In genomic region chr4:83240379-83240875, GRCh38 we compare ENCODE assay signal across 9 cellular contexts. TPM values are rescaled to one million over a fixed set of nuclear protein-coding genes. Genes with fewer than 3 reads are reported as not detected.
DNase-seq lines count a peak whose midpoint lies in the region; ATAC-seq and TF ChIP-seq lines count a peak whose summit lies in the region.
"Had no signal": no experiment of that assay in that cellular context is flagged by ENCODE, and none has a peak within 500 bp of the region (broad histone marks: within the 10 kb centered on the region; RNA-seq: fewer than 3 reads in every experiment).

No MANE protein-coding gene starts in this region.

- H3K4me3 ChIP-seq in DOHH2 (ENCODE audit: low read length), result 0 out of 2 replicates have a peak overlapping the region, but pooled peaks have one; percentile 7
- H3K4me3 ChIP-seq in osteoblast (ENCODE audit: insufficient read depth, low read length), result no peak overlapping the region
- H3K4me3 ChIP-seq: thoracic aorta had no signal

- H3K27me3 ChIP-seq in DOHH2 (ENCODE audit: control insufficient read depth, low read length), result no peaks in the 10 kb centered on the region
- H3K27me3 ChIP-seq in osteoblast (ENCODE audit: insufficient read depth, low read length), result no peaks in the 10 kb centered on the region

- no peaks in the 10 kb centered on the region for H3K79me2 ChIP-seq in DOHH2 (ENCODE audit: control insufficient read depth, low read length)
- no peaks in the 10 kb centered on the region for H3K79me2 ChIP-seq in osteoblast (ENCODE audit: insufficient read depth, low read length)

- H3K36me3 Mint-ChIP-seq in activated CD8-positive, alpha-beta T cell treated with anti-CD3 and anti-CD28 coated beads for 36 hours (ENCODE audit: low read depth), result peaks cover 2% of the 10 kb centered on the region
- H3K36me3 Mint-ChIP-seq in activated CD8-positive, alpha-beta T cell treated with anti-CD3 and anti-CD28 coated beads, Interleukin-2, amount 10 ng/mL, durations not matched to agents 7 days and 5 days (ENCODE audit: low read depth), result peaks cover 39% of the 10 kb centered on the region

- H3F3A ChIP-seq in DOHH2 (ENCODE audit: control insufficient read depth, insufficient read depth), result no peaks in the 10 kb centered on the region

- H4K20me1 ChIP-seq in DOHH2 (ENCODE audit: control insufficient read depth, insufficient read depth, low read depth, low read length), result no peaks in the 10 kb centered on the region
- no peaks in the 10 kb centered on the region for H4K20me1 ChIP-seq in osteoblast (ENCODE audit: insufficient read depth, low read length)

- ATAC-seq in GM19397 (IDR thresholded peaks at IDR 0.05; ENCODE audit: unreplicated experiment) (peak; percentile 84), HG03066 (IDR thresholded peaks at IDR 0.05; ENCODE audit: low read depth, unreplicated experiment) (peak; percentile 84)
- ATAC-seq in activated CD8-positive, alpha-beta T cell treated with anti-CD3 and anti-CD28 coated beads for 36 hours, result no peak
- ATAC-seq in activated CD8-positive, alpha-beta T cell treated with anti-CD3 and anti-CD28 coated beads, Interleukin-2, amount 10 ng/mL, durations not matched to agents 7 days and 5 days, result no peak

- intact Hi-C loops in activated CD8-positive, alpha-beta T cell treated with anti-CD3 and anti-CD28 coated beads for 36 hours (cut with micrococcal nuclease), result no loop called here

- H3K9me2 ChIP-seq in DOHH2 (replicated peaks; ENCODE audit: control insufficient read depth, low read length), result no peaks in the 10 kb centered on the region

- H3K4me2 ChIP-seq in DOHH2 (ENCODE audit: low read length) (peak overlapping the region; percentile 32), osteoblast (ENCODE audit: insufficient read depth, low read length) (no peak overlapping the region)

- H3K4me1 Mint-ChIP-seq in activated CD8-positive, alpha-beta T cell treated with anti-CD3 and anti-CD28 coated beads for 36 hours (ENCODE audit: low read depth), result peaks cover 27% of the 10 kb centered on the region
- peaks cover 50% of the 10 kb centered on the region for H3K4me1 Mint-ChIP-seq in activated CD8-positive, alpha-beta T cell treated with anti-CD3 and anti-CD28 coated beads, Interleukin-2, amount 10 ng/mL, durations not matched to agents 7 days and 5 days (ENCODE audit: low read depth)

- H3K4me1 ChIP-seq in DOHH2 (ENCODE audit: control insufficient read depth, low read length) (peaks cover 16% of the 10 kb centered on the region), osteoblast (ENCODE audit: insufficient read depth, low read length) (no peaks in the 10 kb centered on the region)

- no peak overlapping the region for H3K27ac Mint-ChIP-seq in activated CD8-positive, alpha-beta T cell treated with anti-CD3 and anti-CD28 coated beads for 36 hours
- no peak overlapping the region for H3K27ac Mint-ChIP-seq in activated CD8-positive, alpha-beta T cell treated with anti-CD3 and anti-CD28 coated beads, Interleukin-2, amount 10 ng/mL, durations not matched to agents 7 days and 5 days

- H3K9me3 Mint-ChIP-seq in activated CD8-positive, alpha-beta T cell treated with anti-CD3 and anti-CD28 coated beads for 36 hours, result no peaks in the 10 kb centered on the region
- H3K9me3 Mint-ChIP-seq in activated CD8-positive, alpha-beta T cell treated with anti-CD3 and anti-CD28 coated beads, Interleukin-2, amount 10 ng/mL, durations not matched to agents 7 days and 5 days (ENCODE audit: insufficient read depth), result peaks cover 3% of the 10 kb centered on the region

- DNase-seq in RPMI8226 (peak; percentile 79), osteoblast (ENCODE audit: insufficient read length, low spot score, missing footprints) (no peak)
- no peak for DNase-seq in stimulated activated CD4-positive, alpha-beta T cell treated with anti-CD3 and anti-CD28 coated beads, Interleukin-12 subunit alpha, Interleukin-12 subunit beta, amount 100 ng/mL, for 4 hours
- no peak for DNase-seq in activated CD8-positive, alpha-beta T cell treated with anti-CD3 and anti-CD28 coated beads for 36 hours
- no peak for DNase-seq in activated CD8-positive, alpha-beta T cell treated with anti-CD3 and anti-CD28 coated beads, Interleukin-2, amount 10 ng/mL, durations not matched to agents 7 days and 5 days

- POLR2A ChIA-PET in activated CD8-positive, alpha-beta T cell treated with anti-CD3 and anti-CD28 coated beads for 36 hours (lab: Charles Lee), result no interaction called here
- POLR2A ChIA-PET in activated CD8-positive, alpha-beta T cell treated with anti-CD3 and anti-CD28 coated beads, Interleukin-2, amount 10 ng/mL, durations not matched to agents 7 days and 5 days (lab: Charles Lee), result interaction anchor here (0.7 kb wide), 1 partner anchor 23 kb away, joined by 3 read pairs; no protein-coding TSS in a partner anchor

- H3K4me3 Mint-ChIP-seq in activated CD8-positive, alpha-beta T cell treated with anti-CD3 and anti-CD28 coated beads for 36 hours, result no peak overlapping the region
- H3K4me3 Mint-ChIP-seq in activated CD8-positive, alpha-beta T cell treated with anti-CD3 and anti-CD28 coated beads, Interleukin-2, amount 10 ng/mL, durations not matched to agents 7 days and 5 days, result no peak overlapping the region

- peaks cover 3% of the 10 kb centered on the region for H3K27me3 Mint-ChIP-seq in activated CD8-positive, alpha-beta T cell treated with anti-CD3 and anti-CD28 coated beads for 36 hours
- H3K27me3 Mint-ChIP-seq in activated CD8-positive, alpha-beta T cell treated with anti-CD3 and anti-CD28 coated beads, Interleukin-2, amount 10 ng/mL, durations not matched to agents 7 days and 5 days (ENCODE audit: low read depth), result peaks cover 7% of the 10 kb centered on the region

- TF ChIP-seq CTCF in DOHH2 (IDR thresholded peaks at IDR 0.05; ENCODE audit: low read depth, low read length, poor library complexity, severe bottlenecking) (no peak), osteoblast (IDR thresholded peaks at IDR 0.05; ENCODE audit: extremely low read depth, low read depth, low read length) (no peak)
- no peak for TF ChIP-seq CTCF in activated CD8-positive, alpha-beta T cell treated with anti-CD3 and anti-CD28 coated beads for 36 hours (IDR thresholded peaks at IDR 0.05)

- CTCF ChIA-PET in activated CD8-positive, alpha-beta T cell treated with anti-CD3 and anti-CD28 coated beads for 36 hours (lab: Charles Lee), result interaction anchor here (1.5 kb wide), 1 partner anchor 11 kb away, joined by 4 read pairs; no protein-coding TSS in a partner anchor
- CTCF ChIA-PET in activated CD8-positive, alpha-beta T cell treated with anti-CD3 and anti-CD28 coated beads, Interleukin-2, amount 10 ng/mL, durations not matched to agents 7 days and 5 days (lab: Charles Lee), result interaction anchor here (1.0 to 2.2 kb wide), 2 partner anchors 11 to 12 kb away, joined by 4 to 5 read pairs; no protein-coding TSS in a partner anchor

- H3K36me3 ChIP-seq in DOHH2 (ENCODE audit: control insufficient read depth, low read length) (no peaks in the 10 kb centered on the region), osteoblast (ENCODE audit: insufficient read depth, low read length) (no peaks in the 10 kb centered on the region)
- H3K36me3 ChIP-seq: thoracic aorta had no signal

- H3K27ac ChIP-seq in DOHH2 (ENCODE audit: low read depth, low read length) (0 out of 2 replicates have a peak overlapping the region, but pooled peaks have one; percentile 17), osteoblast (ENCODE audit: low read depth, low read length) (no peak overlapping the region)
- H3K27ac ChIP-seq: thoracic aorta had no signal

- no peak overlapping the region for H2AFZ ChIP-seq in osteoblast (ENCODE audit: low read length)

- no peaks in the 10 kb centered on the region for H3K9me3 ChIP-seq in DOHH2 (ENCODE audit: control insufficient read depth, insufficient read depth, low read length)
- H3K9me3 ChIP-seq in osteoblast (ENCODE audit: low read depth, low read length), result no peaks in the 10 kb centered on the region
- H3K9me3 ChIP-seq: thoracic aorta had no signal

RNA-seq across cellular contexts. Expression of gene COQ2, which starts 44.2 kb away (rescaled TPM):
- 10 to 100 TPM; 18.3 to 20.3 TPM for total RNA-seq in activated CD8-positive, alpha-beta T cell treated with anti-CD3 and anti-CD28 coated beads for 36 hours
- 14.1 and 17.1 TPM in 2 replicates for total RNA-seq in osteoblast
- total RNA-seq in activated CD8-positive, alpha-beta T cell treated with anti-CD3 and anti-CD28 coated beads, Interleukin-2, amount 10 ng/mL, durations not matched to agents 7 days and 5 days, result 10 to 100 TPM; 21.3 to 21.9 TPM

Comparison
In these comparisons a context has a peak if more than half of its experiments do, and no peak if none do; other contexts are left out.
1. ATAC-seq: peak in GM19397 (single experiment) and HG03066 (single experiment); none in activated CD8-positive, alpha-beta T cell treated with anti-CD3 and anti-CD28 coated beads for 36 hours (single experiment) and activated CD8-positive, alpha-beta T cell treated with anti-CD3 and anti-CD28 coated beads, Interleukin-2, amount 10 ng/mL, durations not matched to agents 7 days and 5 days (single experiment).